Comparison of ENCODE assay signal across 40 cellular contexts in the genomic region with DNA sequence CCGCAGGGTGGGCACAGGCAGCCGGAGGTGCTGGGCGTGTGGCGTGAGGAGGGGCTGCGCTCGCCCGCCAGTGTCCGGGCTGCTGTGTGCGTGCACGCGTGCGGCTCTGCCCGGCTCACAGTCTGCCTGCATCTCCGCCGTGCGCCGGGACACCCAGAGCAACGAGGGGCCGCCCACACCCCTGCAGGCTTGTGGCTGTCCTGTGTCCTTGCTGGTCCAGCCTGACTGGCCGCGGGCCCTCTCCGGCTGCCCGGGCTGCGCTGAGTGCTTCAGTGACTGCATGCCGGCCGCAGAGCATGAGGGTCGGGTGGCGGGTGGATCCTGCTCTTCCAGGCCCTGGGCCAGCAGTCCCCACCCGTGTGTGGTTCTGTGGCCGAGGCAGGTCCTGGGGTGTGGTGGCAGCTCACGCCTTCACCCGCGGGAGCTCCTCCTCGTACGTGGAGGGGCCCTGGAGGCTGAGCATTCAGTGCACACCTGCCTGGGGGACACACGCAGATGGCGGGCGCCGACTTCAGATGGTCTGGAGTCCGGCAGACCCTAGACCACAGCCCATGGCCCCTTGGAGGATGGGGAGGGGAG. TPM values are rescaled to one million over a fixed set of nuclear protein-coding genes. Genes with fewer than 3 reads are reported as not detected.
"Had no signal": no experiment of that assay in that cellular context is flagged by ENCODE, and none has a peak within 500 bp of the region (broad histone marks: within the 10 kb centered on the region; RNA-seq: fewer than 3 reads in every experiment).

No MANE protein-coding gene starts in this region.

- DNase-seq: activated effector memory CD4-positive, alpha-beta T cell treated with anti-CD3 and anti-CD28 coated beads, Interleukin-2, amount 50 U/mL, for 16 hours; activated effector memory CD4-positive, alpha-beta T cell treated with Interleukin-2 at 50 U/mL for 16 hours; activated gamma-delta T cell; activated gamma-delta T cell treated with Interleukin-2 at 50 U/mL for 16 hours; activated naive CD4-positive, alpha-beta T cell; activated naive CD4-positive, alpha-beta T cell treated with anti-CD3 and anti-CD28 coated beads for 36 hours; activated naive CD4-positive, alpha-beta T cell treated with anti-CD3 and anti-CD28 coated beads, Interleukin-2, amount 10 ng/mL, durations not matched to agents 7 days and 5 days; activated naive CD4-positive, alpha-beta T cell treated with anti-CD3 and anti-CD28 coated beads, Interleukin-2, amount 50 U/mL, for 16 hours; activated naive CD4-positive, alpha-beta T cell treated with Interleukin-2 at 50 U/mL for 16 hours; activated naive CD8-positive, alpha-beta T cell treated with anti-CD3 and anti-CD28 coated beads for 36 hours; activated naive CD8-positive, alpha-beta T cell treated with anti-CD3 and anti-CD28 coated beads, Interleukin-2, amount 10 ng/mL, durations not matched to agents 7 days and 5 days; activated naive CD8-positive, alpha-beta T cell treated with anti-CD3 and anti-CD28 coated beads, Interleukin-2, amount 50 U/mL, for 24 hours; activated T-cell treated with anti-CD3 and anti-CD28 coated beads, Interleukin-2, amount 50 U/mL, for 1 hour; activated T-cell treated with anti-CD3 and anti-CD28 coated beads, Interleukin-2, amount 50 U/mL, for 24 hours; activated T-cell treated with anti-CD3 and anti-CD28 coated beads, Interleukin-2, amount 50 U/mL, for 4 hours; activated T-cell treated with anti-CD3 and anti-CD28 coated beads, Interleukin-2, amount 50 U/mL, for 48 hours; activated T-cell treated with anti-CD3 and anti-CD28 coated beads, Interleukin-2, amount 50 U/mL, for 72 hours; adrenal gland; amniotic stem cell; aorta; body of pancreas; brain microvascular endothelial cell; central memory CD4-positive, alpha-beta T cell; cerebellar nuclear complex had no signal

- H3K4me3 Mint-ChIP-seq: activated naive CD4-positive, alpha-beta T cell treated with anti-CD3 and anti-CD28 coated beads for 36 hours; activated naive CD4-positive, alpha-beta T cell treated with anti-CD3 and anti-CD28 coated beads, Interleukin-2, amount 10 ng/mL, durations not matched to agents 7 days and 5 days; activated naive CD4-positive, alpha-beta T cell treated with anti-CD3 and anti-CD28 coated beads, Interleukin-2, amount 50 U/mL, for 24 hours; activated naive CD8-positive, alpha-beta T cell; activated naive CD8-positive, alpha-beta T cell treated with anti-CD3 and anti-CD28 coated beads for 36 hours; activated naive CD8-positive, alpha-beta T cell treated with anti-CD3 and anti-CD28 coated beads, Interleukin-2, amount 10 ng/mL, durations not matched to agents 7 days and 5 days; activated naive CD8-positive, alpha-beta T cell treated with anti-CD3 and anti-CD28 coated beads, Interleukin-2, amount 50 U/mL, for 24 hours; activated T-cell treated with anti-CD3 and anti-CD28 coated beads, Interleukin-2, amount 50 U/mL, for 24 hours; activated T-cell treated with anti-CD3 and anti-CD28 coated beads, Interleukin-2, amount 50 U/mL, for 4 hours; activated T-cell treated with anti-CD3 and anti-CD28 coated beads, Interleukin-2, amount 50 U/mL, for 72 hours; activated T-helper 1 cell treated with anti-CD3 and anti-CD28 coated beads, Interleukin-12 subunit alpha, Interleukin-12 subunit beta, Interleukin-2, Interleukin-4 antibody, amounts not matched to agents 30 ng/mL and 10 ng/mL and 1 ng/mL, durations not matched to agents 14 hours and 24 hours and 36 hours; activated T-helper 17 cell treated with anti-CD3 and anti-CD28 coated beads, Interleukin-2, amount 50 U/mL, for 72 hours; brain; central memory CD8-positive, alpha-beta T cell had no signal

- H3K9me3 ChIP-seq: adrenal gland, ascending aorta, body of pancreas, breast epithelium had no signal

- H3K4me1 ChIP-seq: adrenal gland, ascending aorta, body of pancreas, breast epithelium had no signal

- H3K4me1 Mint-ChIP-seq: activated naive CD4-positive, alpha-beta T cell treated with anti-CD3 and anti-CD28 coated beads, Interleukin-2, amount 50 U/mL, for 24 hours; activated naive CD8-positive, alpha-beta T cell treated with anti-CD3 and anti-CD28 coated beads for 36 hours; activated naive CD8-positive, alpha-beta T cell treated with anti-CD3 and anti-CD28 coated beads, Interleukin-2, amount 10 ng/mL, durations not matched to agents 7 days and 5 days; activated naive CD8-positive, alpha-beta T cell treated with anti-CD3 and anti-CD28 coated beads, Interleukin-2, amount 50 U/mL, for 24 hours; activated T-helper 17 cell treated with anti-CD3 and anti-CD28 coated beads, Interleukin-2, amount 50 U/mL, for 72 hours; brain; central memory CD8-positive, alpha-beta T cell had no signal

- H3K36me3 ChIP-seq: ascending aorta, breast epithelium had no signal

- H3K36me3 Mint-ChIP-seq: activated naive CD4-positive, alpha-beta T cell treated with anti-CD3 and anti-CD28 coated beads, Interleukin-2, amount 10 ng/mL, durations not matched to agents 7 days and 5 days; activated naive CD4-positive, alpha-beta T cell treated with anti-CD3 and anti-CD28 coated beads, Interleukin-2, amount 50 U/mL, for 24 hours; activated naive CD4-positive, alpha-beta T cell treated with anti-CD3 and anti-CD28 coated beads, Interleukin-2, amount 50 U/mL, for 72 hours; activated naive CD8-positive, alpha-beta T cell; activated naive CD8-positive, alpha-beta T cell treated with anti-CD3 and anti-CD28 coated beads for 36 hours; activated naive CD8-positive, alpha-beta T cell treated with anti-CD3 and anti-CD28 coated beads, Interleukin-2, amount 10 ng/mL, durations not matched to agents 7 days and 5 days; brain had no signal

- H3K27ac ChIP-seq: adrenal gland, ascending aorta, body of pancreas, brain microvascular endothelial cell, breast epithelium, cardiac muscle cell had no signal

- H3K27me3 Mint-ChIP-seq: activated naive CD4-positive, alpha-beta T cell treated with anti-CD3 and anti-CD28 coated beads, Interleukin-2, amount 10 ng/mL, durations not matched to agents 7 days and 5 days; activated naive CD4-positive, alpha-beta T cell treated with anti-CD3 and anti-CD28 coated beads, Interleukin-2, amount 50 U/mL, for 24 hours; activated naive CD8-positive, alpha-beta T cell; activated naive CD8-positive, alpha-beta T cell treated with anti-CD3 and anti-CD28 coated beads for 36 hours; activated naive CD8-positive, alpha-beta T cell treated with anti-CD3 and anti-CD28 coated beads, Interleukin-2, amount 10 ng/mL, durations not matched to agents 7 days and 5 days; activated naive CD8-positive, alpha-beta T cell treated with anti-CD3 and anti-CD28 coated beads, Interleukin-2, amount 50 U/mL, for 24 hours; activated T-cell treated with anti-CD3 and anti-CD28 coated beads, Interleukin-2, amount 50 U/mL, for 24 hours; activated T-helper 17 cell treated with anti-CD3 and anti-CD28 coated beads, Interleukin-2, amount 50 U/mL, for 72 hours; brain; central memory CD8-positive, alpha-beta T cell had no signal

- H3K27ac Mint-ChIP-seq: activated naive CD4-positive, alpha-beta T cell treated with anti-CD3 and anti-CD28 coated beads for 36 hours; activated naive CD4-positive, alpha-beta T cell treated with anti-CD3 and anti-CD28 coated beads, Interleukin-2, amount 10 ng/mL, durations not matched to agents 7 days and 5 days; activated naive CD4-positive, alpha-beta T cell treated with anti-CD3 and anti-CD28 coated beads, Interleukin-2, amount 50 U/mL, for 24 hours; activated naive CD4-positive, alpha-beta T cell treated with anti-CD3 and anti-CD28 coated beads, Interleukin-2, amount 50 U/mL, for 72 hours; activated naive CD8-positive, alpha-beta T cell; activated naive CD8-positive, alpha-beta T cell treated with anti-CD3 and anti-CD28 coated beads for 36 hours; activated naive CD8-positive, alpha-beta T cell treated with anti-CD3 and anti-CD28 coated beads, Interleukin-2, amount 10 ng/mL, durations not matched to agents 7 days and 5 days; activated naive CD8-positive, alpha-beta T cell treated with anti-CD3 and anti-CD28 coated beads, Interleukin-2, amount 50 U/mL, for 24 hours; activated T-cell treated with anti-CD3 and anti-CD28 coated beads, Interleukin-2, amount 50 U/mL, for 24 hours; activated T-cell treated with anti-CD3 and anti-CD28 coated beads, Interleukin-2, amount 50 U/mL, for 72 hours; activated T-helper 1 cell treated with anti-CD3 and anti-CD28 coated beads, Interleukin-12 subunit alpha, Interleukin-12 subunit beta, Interleukin-2, Interleukin-4 antibody, amounts not matched to agents 30 ng/mL and 10 ng/mL and 1 ng/mL, durations not matched to agents 14 hours and 24 hours and 36 hours; activated T-helper 17 cell treated with anti-CD3 and anti-CD28 coated beads, Interleukin-2, amount 50 U/mL, for 72 hours; activated T-helper 2 cell treated with anti-CD3 and anti-CD28 coated beads, Interferon-gamma antibody, Interleukin-2, Interleukin-4, amounts not matched to agents 10 μg/mL and 5 μg/mL and 100 μg/mL, durations not matched to agents 14 hours and 24 hours and 36 hours; brain had no signal

- H3K27me3 ChIP-seq: adrenal gland, ascending aorta, body of pancreas, brain microvascular endothelial cell, cardiac muscle cell had no signal

- ATAC-seq: activated naive CD4-positive, alpha-beta T cell treated with anti-CD3 and anti-CD28 coated beads, Interleukin-2, amount 50 U/mL, for 72 hours; activated naive CD8-positive, alpha-beta T cell treated with anti-CD3 and anti-CD28 coated beads, Interleukin-2, amount 50 U/mL, for 24 hours; activated T-cell treated with anti-CD3 and anti-CD28 coated beads, Interleukin-2, amount 50 U/mL, for 4 hours; activated T-cell treated with anti-CD3 and anti-CD28 coated beads, Interleukin-2, amount 50 U/mL, for 72 hours; activated T-helper 17 cell treated with anti-CD3 and anti-CD28 coated beads, Interleukin-2, amount 50 U/mL, for 72 hours; body of pancreas had no signal

- FAIRE-seq: astrocyte, bronchial epithelial cell had no signal

- H3K9me3 Mint-ChIP-seq: activated naive CD4-positive, alpha-beta T cell treated with anti-CD3 and anti-CD28 coated beads for 36 hours; activated naive CD4-positive, alpha-beta T cell treated with anti-CD3 and anti-CD28 coated beads, Interleukin-2, amount 10 ng/mL, durations not matched to agents 7 days and 5 days; activated naive CD4-positive, alpha-beta T cell treated with anti-CD3 and anti-CD28 coated beads, Interleukin-2, amount 50 U/mL, for 24 hours; activated naive CD4-positive, alpha-beta T cell treated with anti-CD3 and anti-CD28 coated beads, Interleukin-2, amount 50 U/mL, for 72 hours; activated naive CD8-positive, alpha-beta T cell treated with anti-CD3 and anti-CD28 coated beads for 36 hours; activated naive CD8-positive, alpha-beta T cell treated with anti-CD3 and anti-CD28 coated beads, Interleukin-2, amount 10 ng/mL, durations not matched to agents 7 days and 5 days; activated naive CD8-positive, alpha-beta T cell treated with anti-CD3 and anti-CD28 coated beads, Interleukin-2, amount 50 U/mL, for 24 hours; activated T-cell treated with anti-CD3 and anti-CD28 coated beads, Interleukin-2, amount 50 U/mL, for 24 hours; activated T-cell treated with anti-CD3 and anti-CD28 coated beads, Interleukin-2, amount 50 U/mL, for 4 hours; activated T-cell treated with anti-CD3 and anti-CD28 coated beads, Interleukin-2, amount 50 U/mL, for 72 hours; activated T-helper 1 cell treated with anti-CD3 and anti-CD28 coated beads, Interleukin-12 subunit alpha, Interleukin-12 subunit beta, Interleukin-2, Interleukin-4 antibody, amounts not matched to agents 30 ng/mL and 10 ng/mL and 1 ng/mL, durations not matched to agents 14 hours and 24 hours and 36 hours; activated T-helper 17 cell treated with anti-CD3 and anti-CD28 coated beads, Interleukin-2, amount 50 U/mL, for 72 hours; activated T-helper 2 cell treated with anti-CD3 and anti-CD28 coated beads, Interferon-gamma antibody, Interleukin-2, Interleukin-4, amounts not matched to agents 10 μg/mL and 5 μg/mL and 100 μg/mL, durations not matched to agents 14 hours and 24 hours and 36 hours; brain; central memory CD8-positive, alpha-beta T cell had no signal

- H3K4me3 ChIP-seq: adrenal gland, ascending aorta, body of pancreas, breast epithelium, cardiac muscle cell had no signal

RNA-seq across cellular contexts. Expression of gene TPSG1, which starts 12.4 kb away (rescaled TPM):
- total RNA-seq: activated naive CD4-positive, alpha-beta T cell treated with anti-CD3 and anti-CD28 coated beads for 36 hours; activated naive CD4-positive, alpha-beta T cell treated with anti-CD3 and anti-CD28 coated beads, Interleukin-2, amount 50 U/mL, for 72 hours; activated naive CD8-positive, alpha-beta T cell treated with anti-CD3 and anti-CD28 coated beads for 36 hours; activated naive CD8-positive, alpha-beta T cell treated with anti-CD3 and anti-CD28 coated beads, Interleukin-2, amount 10 ng/mL, durations not matched to agents 7 days and 5 days; activated T-cell treated with anti-CD3 and anti-CD28 coated beads, Interleukin-2, amount 50 U/mL, for 4 hours; activated T-helper 1 cell treated with anti-CD3 and anti-CD28 coated beads, Interleukin-12 subunit alpha, Interleukin-12 subunit beta, Interleukin-2, Interleukin-4 antibody, amounts not matched to agents 30 ng/mL and 10 ng/mL and 1 ng/mL, durations not matched to agents 14 hours and 24 hours and 36 hours; activated T-helper 17 cell treated with anti-CD3 and anti-CD28 coated beads, Interleukin-2, amount 50 U/mL, for 72 hours; activated T-helper 2 cell treated with anti-CD3 and anti-CD28 coated beads, Interferon-gamma antibody, Interleukin-2, Interleukin-4, amounts not matched to agents 10 μg/mL and 5 μg/mL and 100 μg/mL, durations not matched to agents 14 hours and 24 hours and 36 hours; ascending aorta; astrocyte; body of pancreas; bronchial epithelial cell; cardiac muscle cell; cardiac septum; cerebellum; chondrocyte had no signal

RNA-seq across cellular contexts. Expression of gene TPSB2, which starts 17.3 kb away (rescaled TPM):
- total RNA-seq: activated naive CD4-positive, alpha-beta T cell treated with anti-CD3 and anti-CD28 coated beads for 36 hours; activated naive CD8-positive, alpha-beta T cell treated with anti-CD3 and anti-CD28 coated beads for 36 hours; activated naive CD8-positive, alpha-beta T cell treated with anti-CD3 and anti-CD28 coated beads, Interleukin-2, amount 10 ng/mL, durations not matched to agents 7 days and 5 days; activated T-helper 1 cell treated with anti-CD3 and anti-CD28 coated beads, Interleukin-12 subunit alpha, Interleukin-12 subunit beta, Interleukin-2, Interleukin-4 antibody, amounts not matched to agents 30 ng/mL and 10 ng/mL and 1 ng/mL, durations not matched to agents 14 hours and 24 hours and 36 hours; activated T-helper 17 cell treated with anti-CD3 and anti-CD28 coated beads, Interleukin-2, amount 50 U/mL, for 72 hours; activated T-helper 2 cell treated with anti-CD3 and anti-CD28 coated beads, Interferon-gamma antibody, Interleukin-2, Interleukin-4, amounts not matched to agents 10 μg/mL and 5 μg/mL and 100 μg/mL, durations not matched to agents 14 hours and 24 hours and 36 hours; ascending aorta; astrocyte; bronchial epithelial cell; cardiac muscle cell; cerebellum; chondrocyte had no signal
- polyA plus RNA-seq: cardiac muscle cell had no signal

RNA-seq across cellular contexts. Expression of gene TPSAB1, which starts 27.8 kb away (rescaled TPM):
- total RNA-seq: activated naive CD4-positive, alpha-beta T cell treated with anti-CD3 and anti-CD28 coated beads for 36 hours; activated naive CD8-positive, alpha-beta T cell treated with anti-CD3 and anti-CD28 coated beads for 36 hours; activated naive CD8-positive, alpha-beta T cell treated with anti-CD3 and anti-CD28 coated beads, Interleukin-2, amount 10 ng/mL, durations not matched to agents 7 days and 5 days; activated T-helper 1 cell treated with anti-CD3 and anti-CD28 coated beads, Interleukin-12 subunit alpha, Interleukin-12 subunit beta, Interleukin-2, Interleukin-4 antibody, amounts not matched to agents 30 ng/mL and 10 ng/mL and 1 ng/mL, durations not matched to agents 14 hours and 24 hours and 36 hours; activated T-helper 2 cell treated with anti-CD3 and anti-CD28 coated beads, Interferon-gamma antibody, Interleukin-2, Interleukin-4, amounts not matched to agents 10 μg/mL and 5 μg/mL and 100 μg/mL, durations not matched to agents 14 hours and 24 hours and 36 hours; astrocyte; bronchial epithelial cell; cardiac muscle cell; chondrocyte had no signal
- polyA plus RNA-seq: cardiac muscle cell had no signal

RNA-seq across cellular contexts. Expression of gene TPSD1, which starts 43.2 kb away (rescaled TPM):
- total RNA-seq: activated naive CD4-positive, alpha-beta T cell treated with anti-CD3 and anti-CD28 coated beads for 36 hours; activated naive CD4-positive, alpha-beta T cell treated with anti-CD3 and anti-CD28 coated beads, Interleukin-2, amount 50 U/mL, for 72 hours; activated naive CD8-positive, alpha-beta T cell treated with anti-CD3 and anti-CD28 coated beads for 36 hours; activated naive CD8-positive, alpha-beta T cell treated with anti-CD3 and anti-CD28 coated beads, Interleukin-2, amount 10 ng/mL, durations not matched to agents 7 days and 5 days; activated T-cell treated with anti-CD3 and anti-CD28 coated beads, Interleukin-2, amount 50 U/mL, for 72 hours; activated T-helper 1 cell treated with anti-CD3 and anti-CD28 coated beads, Interleukin-12 subunit alpha, Interleukin-12 subunit beta, Interleukin-2, Interleukin-4 antibody, amounts not matched to agents 30 ng/mL and 10 ng/mL and 1 ng/mL, durations not matched to agents 14 hours and 24 hours and 36 hours; activated T-helper 17 cell treated with anti-CD3 and anti-CD28 coated beads, Interleukin-2, amount 50 U/mL, for 72 hours; activated T-helper 2 cell treated with anti-CD3 and anti-CD28 coated beads, Interferon-gamma antibody, Interleukin-2, Interleukin-4, amounts not matched to agents 10 μg/mL and 5 μg/mL and 100 μg/mL, durations not matched to agents 14 hours and 24 hours and 36 hours; adrenal gland; aorta; astrocyte; bronchial epithelial cell; cardiac muscle cell; cardiac septum; cerebellum; chondrocyte had no signal
- polyA plus RNA-seq: cardiac muscle cell had no signal

RNA-seq across cellular contexts. Expression of gene CACNA1H, which starts 59.8 kb away (rescaled TPM):
- total RNA-seq: bronchial epithelial cell had no signal
